Comparison of ENCODE assay signal across 8 cellular contexts in genomic region chr7:135274495-135275268, GRCh38. TPM values are rescaled to one million over a fixed set of nuclear protein-coding genes. Genes with fewer than 3 reads are reported as not detected.
DNase-seq lines count a peak whose midpoint lies in the region; ATAC-seq, FAIRE-seq and TF ChIP-seq lines count a peak whose summit lies in the region.

No MANE protein-coding gene starts in this region.

- no peak overlapping the region for H3K18ac ChIP-seq in H1 (ENCODE audit: extremely low read depth, low read length)

- POLR2A ChIA-PET in activated CD4-positive, alpha-beta memory T cell treated with anti-CD3 and anti-CD28 coated beads, Interleukin-2, amount 10 ng/mL, durations not matched to agents 7 days and 5 days (lab: Charles Lee): interaction anchor here (0.9 to 1.5 kb wide), 2 partner anchors 61 to 63 kb away, joined by 3 read pairs; partner anchors contain the start of gene WDR91
- POLR2A ChIA-PET in H1 (lab: Charles Lee; ENCODE audit: partially characterized antibody): interaction anchor here (0.6 to 1.8 kb wide), 5 partner anchors 11 to 235 kb away, joined by 3 to 5 read pairs (median 4); no protein-coding TSS in a partner anchor

- no peak overlapping the region for H3K23ac ChIP-seq in H1 (ENCODE audit: insufficient read length)

- H3K27ac ChIP-seq in H1 (ENCODE audit: low read depth, low read length): no peak overlapping the region

- no peak overlapping the region for H4K5ac ChIP-seq in H1 (ENCODE audit: insufficient read length, low read depth, low read length)

- H2BK12ac ChIP-seq in H1 (ENCODE audit: low read depth, low read length): no peak overlapping the region

- CTCF ChIA-PET in activated CD4-positive, alpha-beta memory T cell treated with anti-CD3 and anti-CD28 coated beads, Interleukin-2, amount 10 ng/mL, durations not matched to agents 7 days and 5 days (lab: Charles Lee): interaction anchor here (0.6 to 4.1 kb wide), 40 partner anchors 8 to 738 kb away, joined by 3 to 24 read pairs (median 4); partner anchors contain the start of genes STMP1 and WDR91
- CTCF ChIA-PET in H1 (lab: Charles Lee; ENCODE audit: partially characterized antibody): interaction anchor here (0.5 to 5.9 kb wide), 65 partner anchors 8 to 732 kb away, joined by 3 to 55 read pairs (median 5); partner anchors contain the start of gene STRA8

- H2BK15ac ChIP-seq in H1 (ENCODE audit: low read length): no peak overlapping the region

- H3K4me1 Mint-ChIP-seq in activated CD4-positive, alpha-beta memory T cell treated with anti-CD3 and anti-CD28 coated beads, Interleukin-2, amount 10 ng/mL, durations not matched to agents 7 days and 5 days: no peaks in the 10 kb centered on the region

- H3K36me3 Mint-ChIP-seq in activated CD4-positive, alpha-beta memory T cell treated with anti-CD3 and anti-CD28 coated beads, Interleukin-2, amount 10 ng/mL, durations not matched to agents 7 days and 5 days (ENCODE audit: low read depth): no peaks in the 10 kb centered on the region

- H4K91ac ChIP-seq in H1 (replicated peaks; ENCODE audit: insufficient read length, low read length): no peak overlapping the region

- no peaks in the 10 kb centered on the region for H3K79me2 ChIP-seq in H1 (ENCODE audit: control insufficient read depth in 1 of 2, insufficient read depth in 2 of 2, low read length in 2 of 2)

- peak; percentile 56 to 91 (median 74) for TF ChIP-seq CTCF in H1 (IDR thresholded peaks at IDR 0.05; ENCODE audit: control extremely low read depth in 1 of 3, insufficient read depth in 1 of 3, low read depth in 1 of 3, low read length in 3 of 3)

- no peak for TF ChIP-seq POLR2A in H1 (IDR thresholded peaks at IDR 0.05; ENCODE audit: control extremely low read depth in 1 of 2, low read depth in 2 of 2, low read length in 2 of 2)

- ATAC-seq in GM19023 (IDR thresholded peaks at IDR 0.05; ENCODE audit: unreplicated experiment) (peak; percentile 83), HG03565 (IDR thresholded peaks at IDR 0.05; ENCODE audit: unreplicated experiment) (peak; percentile 53)

- H2AK5ac ChIP-seq in H1 (ENCODE audit: low read depth, low read length): no peak overlapping the region; the same call in 1 of the 2 replicates

- FAIRE-seq in H1 (lab: Jason Lieb, UNC): peak; percentile 81

- no peaks in the 10 kb centered on the region; a peak in 1 of 7 replicates for H3K4me1 ChIP-seq in H1 (replicated peaks in 1 of 4; ENCODE audit: control insufficient read depth in 3 of 4, insufficient read depth in 4 of 4, low read length in 3 of 4)

- H2AFZ ChIP-seq in H1 (ENCODE audit: low read length): no peak overlapping the region

- no peak overlapping the region for H3K4me3 ChIP-seq in H1 (ENCODE audit: extremely low read depth in 1 of 4, insufficient read depth in 2 of 4, low read depth in 3 of 4, low read length in 4 of 4)

- no peak overlapping the region for H3K56ac ChIP-seq in H1 (replicated peaks; ENCODE audit: insufficient read length, low read depth, low read length)

- H3K4ac ChIP-seq in H1 (replicated peaks; ENCODE audit: insufficient read length, low read depth, low read length): no peak overlapping the region

- no peak overlapping the region for H4K8ac ChIP-seq in H1 (ENCODE audit: extremely low read depth, insufficient read depth, low read length)

- no peak overlapping the region for H2BK20ac ChIP-seq in H1 (ENCODE audit: low read length)

- no peaks in the 10 kb centered on the region for H3K9me3 ChIP-seq in H1 (ENCODE audit: insufficient read depth in 2 of 2, low read depth in 1 of 2, low read length in 1 of 2)

- TF ChIP-seq RAD21 in H1 (IDR thresholded peaks at IDR 0.05 in 1 of 2, conservative IDR thresholded peaks at IDR 0.05 in 1 of 2; ENCODE audit: low read depth in 2 of 2, low read length in 2 of 2): peak; percentile 87 to 92

- H3K79me1 ChIP-seq in H1 (ENCODE audit: low read depth, low read length): no peaks in the 10 kb centered on the region

- DNase-seq in Ammon's horn (ENCODE audit: low spot score) (peak; percentile 77), NCI-H774 (lab: John Stamatoyannopoulos, UW) (peak; percentile 58), H1 (ENCODE audit: low read depth in 1 of 2, low spot score in 2 of 2) (peak; percentile 71 to 98), midbrain (lab: John Stamatoyannopoulos, UW) (peak; percentile 70)
- DNase-seq in activated CD4-positive, alpha-beta memory T cell treated with anti-CD3 and anti-CD28 coated beads, Interleukin-2, amount 10 ng/mL, durations not matched to agents 7 days and 5 days: peak; percentile 75
- DNase-seq in stimulated activated CD8-positive, alpha-beta memory T cell treated with anti-CD3 and anti-CD28 coated beads, Interleukin-4, amount 100 ng/mL, for 24 hours (ENCODE audit: low read depth): peak; percentile 60

- H3K14ac ChIP-seq in H1 (ENCODE audit: insufficient read length): no peak overlapping the region

- TF ChIP-seq EP300 in H1 (IDR thresholded peaks at IDR 0.05; ENCODE audit: borderline replicate concordance in 1 of 2, low read depth in 2 of 2, low read length in 2 of 2): no peak

- no peak overlapping the region for H3K4me3 Mint-ChIP-seq in activated CD4-positive, alpha-beta memory T cell treated with anti-CD3 and anti-CD28 coated beads, Interleukin-2, amount 10 ng/mL, durations not matched to agents 7 days and 5 days

- H3K9me3 Mint-ChIP-seq in activated CD4-positive, alpha-beta memory T cell treated with anti-CD3 and anti-CD28 coated beads, Interleukin-2, amount 10 ng/mL, durations not matched to agents 7 days and 5 days: no peaks in the 10 kb centered on the region

- no peak overlapping the region for H2BK5ac ChIP-seq in H1 (ENCODE audit: low read depth, low read length)

- H3K23me2 ChIP-seq in H1 (ENCODE audit: low read depth, low read length): no peaks in the 10 kb centered on the region

- H3K36me3 ChIP-seq in H1 (ENCODE audit: control insufficient read depth in 2 of 4, insufficient read depth in 4 of 4, low read length in 3 of 4): no peaks in the 10 kb centered on the region

- no peak overlapping the region for H3K9ac ChIP-seq in H1 (replicated peaks in 1 of 4; ENCODE audit: extremely low read depth in 1 of 4, low read depth in 3 of 4, low read length in 3 of 4)

- no peak overlapping the region for H3K27ac Mint-ChIP-seq in activated CD4-positive, alpha-beta memory T cell treated with anti-CD3 and anti-CD28 coated beads, Interleukin-2, amount 10 ng/mL, durations not matched to agents 7 days and 5 days

- WGBS in H1 (ENCODE audit: extremely low coverage in 1 of 2, insufficient coverage in 1 of 2, insufficient read length in 1 of 2, insufficient replicate concordance in 2 of 2, low coverage in 1 of 2, low lambda C conversion rate in 2 of 2, missing lambda C conversion rate in 1 of 2), 2 experiments: 55% methylated on average over 14 of the region's 14 CpGs; no CpG with 5 or more reads in 1 of the 2 experiments

- H2BK120ac ChIP-seq in H1 (replicated peaks; ENCODE audit: low read depth, low read length): no peak overlapping the region

- no peak overlapping the region for H3K4me2 ChIP-seq in H1 (ENCODE audit: insufficient read depth in 1 of 2, low read depth in 2 of 2, low read length in 2 of 2)

- H3K27me3 ChIP-seq in H1 (replicated peaks in 1 of 4; ENCODE audit: control insufficient read depth in 3 of 4, extremely low read depth in 1 of 4, insufficient read depth in 3 of 4, low read length in 3 of 4): no peaks in the 10 kb centered on the region

- no peaks in the 10 kb centered on the region for H4K20me1 ChIP-seq in H1 (replicated peaks in 1 of 2; ENCODE audit: control insufficient read depth in 1 of 2, insufficient read depth in 2 of 2, low read length in 2 of 2)

- H3K27me3 Mint-ChIP-seq in activated CD4-positive, alpha-beta memory T cell treated with anti-CD3 and anti-CD28 coated beads, Interleukin-2, amount 10 ng/mL, durations not matched to agents 7 days and 5 days: peaks cover 5% of the 10 kb centered on the region

TF ChIP-seq in H1, 55 proteins besides CTCF, POLR2A, EP300 and RAD21 (continues in another document):
- TF ChIP-seq CREB1 (IDR thresholded peaks at IDR 0.05) (no peak), MAX (IDR thresholded peaks at IDR 0.05) (peak; percentile 79), TEAD4 (IDR thresholded peaks at IDR 0.05; ENCODE audit: low read depth, low read length) (no peak), RXRA (IDR thresholded peaks at IDR 0.05; ENCODE audit: insufficient read depth, low read depth, low read length) (no peak), SUZ12 (IDR thresholded peaks at IDR 0.05; ENCODE audit: low read length) (no peak), ASH2L (IDR thresholded peaks at IDR 0.05; ENCODE audit: low read length) (no peak), CBX8 (IDR thresholded peaks at IDR 0.05; ENCODE audit: borderline replicate concordance, low read depth, low read length) (no peak), JUND (IDR thresholded peaks at IDR 0.05; ENCODE audit: low read length) (no peak), CBX5 (IDR thresholded peaks at IDR 0.05; ENCODE audit: low read depth, low read length) (no peak), ATF2 (IDR thresholded peaks at IDR 0.05; ENCODE audit: low read length) (0 out of 2 replicates have a peak, but pooled peaks have one; percentile 8), SIRT6 (IDR thresholded peaks at IDR 0.05; ENCODE audit: low read length) (no peak)

RNA-seq across cellular contexts. Expression of gene STRA8, which starts 41.0 kb away (rescaled TPM):
- total RNA-seq in activated CD4-positive, alpha-beta memory T cell treated with anti-CD3 and anti-CD28 coated beads, Interleukin-2, amount 10 ng/mL, durations not matched to agents 7 days and 5 days: not detected
- total RNA-seq in H1 (2021; fragmentation: NEBNext Ultra II Directional; extraction: Animal tissue kit (Norgen Biotek cat#: 25700)): not detected in 2 replicates
- not detected in 2 replicates for polyA plus RNA-seq in H1 (2011; rRNA removed)
- polyA plus RNA-seq in H1 (2011; cell fraction: cytosol; rRNA removed): not detected
- polyA plus RNA-seq in H1 (2011; cell fraction: nucleus; rRNA removed): not detected
- not detected in 4 replicates for polyA plus RNA-seq in H1 (2012, experiment 1 of 2)
- not detected for polyA plus RNA-seq in H1 (2012, experiment 2 of 2)
- not detected for polyA plus RNA-seq in H1 (2013, experiment 1 of 2)
- polyA plus RNA-seq in H1 (2013, experiment 2 of 2): not detected
- polyA minus RNA-seq in H1 (2011; rRNA and poly(A)+ RNA removed): not detected in 2 replicates
- not detected for polyA minus RNA-seq in H1 (2011; cell fraction: cytosol; rRNA and poly(A)+ RNA removed)
- not detected for polyA minus RNA-seq in H1 (2011; cell fraction: nucleus; rRNA and poly(A)+ RNA removed)
